Comparison of ENCODE assay signal across 17 cellular contexts in genomic region chr12:122042910-122043309, GRCh38.
"Had no signal": no experiment of that assay in that cellular context is flagged by ENCODE, and none has a peak within 500 bp of the region (broad histone marks: within the 10 kb centered on the region; RNA-seq: fewer than 3 reads in every experiment).

No MANE protein-coding gene starts in this region.

- H3K4me3 Mint-ChIP-seq: endodermal cell, naive B cell, neural progenitor cell, type B pancreatic cell had no signal

- DNase-seq: central memory CD4-positive, alpha-beta T cell; effector CD4-positive, alpha-beta T cell; endodermal cell; erythroblast; foreskin melanocyte; heart left ventricle; hippocampal formation; left cardiac atrium; left ventricle myocardium superior; mesenchymal stem cell; naive B cell; occipital lobe; sigmoid colon; stimulated activated CD4-positive, alpha-beta T cell treated with anti-CD3 and anti-CD28 coated beads, Interleukin-12 subunit alpha, Interleukin-12 subunit beta, amount 100 ng/mL, for 4 hours; stimulated activated naive CD4-positive, alpha-beta T cell treated with Interleukin-2 at 50 U/mL for 16 hours had no signal

- ATAC-seq: left cardiac atrium, left ventricle myocardium superior had no signal

- H3K4me1 Mint-ChIP-seq: endodermal cell, neural progenitor cell had no signal

- H3K9me3 Mint-ChIP-seq: endodermal cell, naive B cell, neural progenitor cell, type B pancreatic cell had no signal

- H3K27ac Mint-ChIP-seq: endodermal cell, neural progenitor cell, type B pancreatic cell had no signal

- H3K27me3 Mint-ChIP-seq: naive B cell, type B pancreatic cell had no signal
